In genomic region chr3:184134746-184135148, GRCh38 we compare ENCODE assay signal across 8 cellular contexts. TPM values are rescaled to one million over a fixed set of nuclear protein-coding genes. Genes with fewer than 3 reads are reported as not detected.
DNase-seq lines count a peak whose midpoint lies in the region; ATAC-seq and TF ChIP-seq lines count a peak whose summit lies in the region.

No MANE protein-coding gene starts in this region.

- no peaks in the 10 kb centered on the region for H3K27me3 ChIP-seq in SJSA1 (replicated peaks)

- peak overlapping the region; percentile 93 for H3K27ac Mint-ChIP-seq in progenitor cell of endocrine pancreas

- H3K27ac ChIP-seq in SJSA1: peak overlapping the region; percentile 62

- peak overlapping the region; percentile 95 for H3K4me3 ChIP-seq in GM08714 (ENCODE audit: low read length)
- peak overlapping the region; percentile 73 for H3K4me3 ChIP-seq in SJSA1
- H3K4me3 ChIP-seq in fibroblast of villous mesenchyme (ENCODE audit: low read depth, low read length): peak overlapping the region; percentile 85

- DNase-seq in SJSA1 (ENCODE audit: low read depth in 1 of 2, low spot score in 2 of 2) (no peak), fibroblast of villous mesenchyme (ENCODE audit: low read depth) (no peak), progenitor cell of endocrine pancreas (ENCODE audit: low spot score, unreplicated experiment) (no peak), NCI-H187 treated with DMSO at 0.1 percent for 48 hours (lab: John Stamatoyannopoulos, UW) (no peak), SIG-M5 treated with dmso at 0.1 percent for 504 hours (lab: John Stamatoyannopoulos, UW; ENCODE audit: unreplicated experiment) (no peak)

- ATAC-seq in HG02571 (IDR thresholded peaks at IDR 0.05; ENCODE audit: unreplicated experiment): peak; percentile 14
- no peak for ATAC-seq in GM19397 (IDR thresholded peaks at IDR 0.05; ENCODE audit: unreplicated experiment)

- H3K36me3 Mint-ChIP-seq in progenitor cell of endocrine pancreas (ENCODE audit: insufficient read depth): no peaks in the 10 kb centered on the region

- no peaks in the 10 kb centered on the region for H3K9me3 Mint-ChIP-seq in progenitor cell of endocrine pancreas (ENCODE audit: low read depth)

- TF ChIP-seq CTCF in fibroblast of villous mesenchyme (IDR thresholded peaks at IDR 0.05; ENCODE audit: insufficient read depth, low read depth, low read length) (no peak), progenitor cell of endocrine pancreas (IDR thresholded peaks at IDR 0.05; ENCODE audit: unreplicated experiment) (no peak)

- H3K27me3 Mint-ChIP-seq in progenitor cell of endocrine pancreas: no peaks in the 10 kb centered on the region

- H3K4me1 ChIP-seq in SJSA1 (replicated peaks): peaks cover 27% of the 10 kb centered on the region

- H3K4me1 Mint-ChIP-seq in progenitor cell of endocrine pancreas (ENCODE audit: low read depth): peaks cover 22% of the 10 kb centered on the region

- peak overlapping the region; percentile 96 for H3K4me3 Mint-ChIP-seq in progenitor cell of endocrine pancreas (ENCODE audit: low read depth)

- H3K36me3 ChIP-seq in SJSA1: peaks cover 28% of the 10 kb centered on the region

- H3K9me3 ChIP-seq in SJSA1 (replicated peaks): no peaks in the 10 kb centered on the region

RNA-seq across cellular contexts. Expression of gene EIF2B5, which starts 0.4 kb away (rescaled TPM):
- 49.5 and 62.3 TPM in 2 replicates for total RNA-seq in SJSA1 (2014; rRNA removed; shearing (Covaris generic))
- total RNA-seq in fibroblast of villous mesenchyme: 28.0 and 30.7 TPM in 2 replicates
- total RNA-seq in progenitor cell of endocrine pancreas: 45.4 and 45.7 TPM in 2 replicates

RNA-seq across cellular contexts. Expression of gene DVL3, which starts 20.4 kb away (rescaled TPM):
- 32.2 and 33.6 TPM in 2 replicates for total RNA-seq in SJSA1 (2014; rRNA removed; shearing (Covaris generic))
- total RNA-seq in fibroblast of villous mesenchyme (39.3 and 46.1 TPM in 2 replicates), progenitor cell of endocrine pancreas (112 and 118 TPM in 2 replicates)

RNA-seq across cellular contexts. Expression of gene HTR3E, which starts 37.9 kb away (rescaled TPM):
- not detected in 2 replicates for total RNA-seq in SJSA1 (2014; rRNA removed; shearing (Covaris generic))
- not detected in 2 replicates for total RNA-seq in fibroblast of villous mesenchyme
- total RNA-seq in progenitor cell of endocrine pancreas: not detected in 2 replicates

RNA-seq across cellular contexts. Expression of gene AP2M1, which starts 39.9 kb away (rescaled TPM):
- 282 and 609 TPM in 2 replicates for total RNA-seq in SJSA1 (2014; rRNA removed; shearing (Covaris generic))
- 375 and 469 TPM in 2 replicates for total RNA-seq in fibroblast of villous mesenchyme
- total RNA-seq in progenitor cell of endocrine pancreas: 213 and 223 TPM in 2 replicates

RNA-seq across cellular contexts. Expression of gene ABCF3, which starts 51.3 kb away (rescaled TPM):
- 19.2 and 28.7 TPM in 2 replicates for total RNA-seq in SJSA1 (2014; rRNA removed; shearing (Covaris generic))
- 33.5 and 51.0 TPM in 2 replicates for total RNA-seq in fibroblast of villous mesenchyme
- total RNA-seq in progenitor cell of endocrine pancreas: 60.8 and 65.9 TPM in 2 replicates
